In genomic region chr17:11144358-11145233, GRCh38 we compare ENCODE assay signal across 8 cellular contexts.
A peak's percentile ranks its signal among the peaks of the same experiment; 100 is the strongest.
DNase-seq lines count a peak whose midpoint lies in the region; ATAC-seq lines count a peak whose summit lies in the region.

No MANE protein-coding gene starts in this region.

- peak; percentile 6 for DNase-seq in DMS 273 treated with DMSO at 0.1 percent for 48 hours (lab: John Stamatoyannopoulos, UW)
- DNase-seq in HuH-7.5 (ENCODE audit: low spot score) = peak; percentile 12
- DNase-seq in astrocyte of the hippocampus (ENCODE audit: low read depth, low spot score) = peak; percentile 39
- DNase-seq in left kidney (ENCODE audit: low read depth, low spot score) = peak; percentile 78
- DNase-seq in NCI-H187 treated with DMSO at 0.1 percent for 48 hours (lab: John Stamatoyannopoulos, UW) = no peak

- ATAC-seq in HG03460 (IDR thresholded peaks at IDR 0.05; ENCODE audit: unreplicated experiment) (no peak), HG02798 (IDR thresholded peaks at IDR 0.05; ENCODE audit: poor library complexity, unreplicated experiment) (no peak), HG03097 (IDR thresholded peaks at IDR 0.05; ENCODE audit: low FRiP score, unreplicated experiment) (no peak)
